1 cellular context compared by ENCODE assay signal in the genomic region with DNA sequence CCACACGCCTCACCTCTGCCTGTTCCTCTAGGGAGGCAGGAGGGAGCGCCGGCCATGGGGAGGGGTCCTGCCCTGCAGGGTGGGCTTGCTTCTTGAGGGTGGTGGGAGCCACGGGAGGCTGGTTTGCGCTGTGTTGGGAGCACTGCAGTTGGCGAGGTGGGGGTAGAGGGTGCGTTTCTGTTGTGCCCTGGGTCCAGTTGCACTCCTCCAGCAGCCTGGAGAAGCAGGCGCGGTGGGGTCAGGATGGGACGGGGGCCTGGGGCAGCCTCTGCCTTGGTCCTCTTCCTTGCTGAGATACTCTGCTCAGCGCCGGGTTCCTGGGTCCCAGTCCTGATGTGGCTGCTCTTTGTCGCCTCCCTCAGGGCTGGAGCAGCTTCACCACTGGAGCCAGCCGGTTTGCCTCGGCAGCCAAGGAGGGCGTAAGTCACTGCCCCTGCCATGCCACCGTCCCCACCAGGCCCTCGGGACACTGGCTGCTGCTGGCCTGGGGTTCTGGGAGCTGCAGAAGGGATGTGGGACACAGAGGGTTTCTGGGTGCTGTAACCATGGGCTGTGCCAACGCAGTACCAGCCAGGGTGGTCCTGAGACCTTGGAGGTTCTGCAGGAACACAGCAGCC.
TF ChIP-seq lines count a peak whose summit lies in the region.

No MANE protein-coding gene starts in this region.

TF ChIP-seq in SK-N-SH treated with all-trans-retinoic acid at 6 μM for 48 hours, 23 proteins besides CTCF, POLR2A, EP300 and RAD21 (continued from another document):
- TF ChIP-seq, protein P1, sequence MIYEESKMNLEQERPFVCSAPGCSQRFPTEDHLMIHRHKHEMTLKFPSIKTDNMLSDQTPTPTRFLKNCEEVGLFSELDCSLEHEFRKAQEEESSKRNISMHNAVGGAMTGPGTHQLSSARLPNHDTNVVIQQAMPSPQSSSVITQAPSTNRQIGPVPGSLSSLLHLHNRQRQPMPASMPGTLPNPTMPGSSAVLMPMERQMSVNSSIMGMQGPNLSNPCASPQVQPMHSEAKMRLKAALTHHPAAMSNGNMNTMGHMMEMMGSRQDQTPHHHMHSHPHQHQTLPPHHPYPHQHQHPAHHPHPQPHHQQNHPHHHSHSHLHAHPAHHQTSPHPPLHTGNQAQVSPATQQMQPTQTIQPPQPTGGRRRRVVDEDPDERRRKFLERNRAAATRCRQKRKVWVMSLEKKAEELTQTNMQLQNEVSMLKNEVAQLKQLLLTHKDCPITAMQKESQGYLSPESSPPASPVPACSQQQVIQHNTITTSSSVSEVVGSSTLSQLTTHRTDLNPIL (CRISPR knock-in tag; IDR thresholded peaks at IDR 0.05; ENCODE audit: low read depth): no peak
